ENCODE assay signal across 14 cellular contexts in the genomic region with DNA sequence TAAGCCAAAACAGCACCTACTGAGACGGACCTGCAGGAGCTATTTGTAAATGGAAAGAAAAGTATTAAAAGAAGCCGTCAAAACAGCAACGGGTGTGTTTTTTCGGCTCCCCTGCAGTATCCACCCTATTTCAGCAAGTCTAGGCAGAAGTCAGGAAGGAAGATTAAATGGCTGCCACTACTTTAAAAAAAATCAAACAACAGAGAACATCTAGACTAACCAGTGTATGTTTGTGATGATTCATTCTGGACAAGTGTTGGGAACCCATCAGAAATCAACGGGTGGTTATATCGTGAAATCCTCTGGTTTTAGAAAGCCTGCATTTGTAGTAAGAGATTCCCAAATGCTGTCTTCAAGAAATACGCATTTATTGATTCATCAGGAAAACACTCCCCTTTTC. TPM values are rescaled to one million over a fixed set of nuclear protein-coding genes. Genes with fewer than 3 reads are reported as not detected.
DNase-seq lines count a peak whose midpoint lies in the region; ATAC-seq and TF ChIP-seq lines count a peak whose summit lies in the region.
"Had no signal": no experiment of that assay in that cellular context is flagged by ENCODE, and none has a peak within 500 bp of the region (broad histone marks: within the 10 kb centered on the region; RNA-seq: fewer than 3 reads in every experiment).

No MANE protein-coding gene starts in this region.

- no peaks in the 10 kb centered on the region for H4K20me1 ChIP-seq in HCT116 (ENCODE audit: insufficient read depth)

- H2AFZ ChIP-seq in ACC112 (ENCODE audit: low read length, unreplicated experiment) (peak overlapping the region; percentile 20), HCT116 (ENCODE audit: low read depth, low read length, poor library complexity, severe bottlenecking) (peak overlapping the region; percentile 93)

- peak overlapping the region; percentile 88 for H3K27ac ChIP-seq in ACC112 (ENCODE audit: low read depth, low read length)
- H3K27ac ChIP-seq in HCT116 (ENCODE audit: low read depth, low read length), result peak overlapping the region; percentile 60
- H3K27ac ChIP-seq in iPS-20b (ENCODE audit: low read length), result peak overlapping the region; percentile 16

- no peaks in the 10 kb centered on the region for H3K27me3 Mint-ChIP-seq in WTC11 (ENCODE audit: low read depth)
- no peaks in the 10 kb centered on the region for H3K27me3 Mint-ChIP-seq in activated naive CD4-positive, alpha-beta T cell treated with anti-CD3 and anti-CD28 coated beads, Interleukin-2, amount 10 ng/mL, durations not matched to agents 7 days and 5 days
- H3K27me3 Mint-ChIP-seq: activated CD4-positive, alpha-beta T cell treated with anti-CD3 and anti-CD28 coated beads, Interleukin-2, amount 10 ng/mL, durations not matched to agents 24 days and 14 days; naive thymus-derived CD8-positive, alpha-beta T cell had no signal

- peaks cover 60% of the 10 kb centered on the region for H3K4me1 Mint-ChIP-seq in WTC11
- H3K4me1 Mint-ChIP-seq in activated naive CD4-positive, alpha-beta T cell treated with anti-CD3 and anti-CD28 coated beads, Interleukin-2, amount 10 ng/mL, durations not matched to agents 7 days and 5 days, result peaks cover 50% of the 10 kb centered on the region

- H3K9me3 Mint-ChIP-seq in WTC11, result peaks cover 7% of the 10 kb centered on the region
- no peaks in the 10 kb centered on the region for H3K9me3 Mint-ChIP-seq in activated naive CD4-positive, alpha-beta T cell treated with anti-CD3 and anti-CD28 coated beads, Interleukin-2, amount 10 ng/mL, durations not matched to agents 7 days and 5 days
- H3K9me3 Mint-ChIP-seq: activated CD4-positive, alpha-beta T cell treated with anti-CD3 and anti-CD28 coated beads, Interleukin-2, amount 10 ng/mL, durations not matched to agents 24 days and 14 days; naive thymus-derived CD8-positive, alpha-beta T cell had no signal

- H3K4me1 ChIP-seq in ACC112 (ENCODE audit: control insufficient read depth, insufficient read depth, low read length, unreplicated experiment) (peaks cover 62% of the 10 kb centered on the region), HCT116 (ENCODE audit: control insufficient read depth in 1 of 2, insufficient read depth in 2 of 2, low read length in 2 of 2) (peaks cover 29 to 71% of the 10 kb centered on the region in 2 experiments), iPS-20b (ENCODE audit: insufficient read depth, low read length) (peaks cover 29% of the 10 kb centered on the region; the same call in 1 of the 2 replicates)

- H3K4me2 ChIP-seq in HCT116 (ENCODE audit: low read length), result peak overlapping the region; percentile 62

- no peaks in the 10 kb centered on the region for H3K9me2 ChIP-seq in HCT116 (ENCODE audit: insufficient read depth)

- peak overlapping the region; percentile 42 for H3K9ac ChIP-seq in HCT116 (ENCODE audit: low read length)
- peak overlapping the region; percentile 16; the same call in 1 of the 2 replicates for H3K9ac ChIP-seq in iPS-20b (ENCODE audit: low read depth, low read length)

- ATAC-seq in HCT116 (peak; percentile 42), WTC11 (no peak), GM21825 (IDR thresholded peaks at IDR 0.05; ENCODE audit: unreplicated experiment) (no peak), HG02642 (IDR thresholded peaks at IDR 0.05; ENCODE audit: poor library complexity, unreplicated experiment) (no peak)
- ATAC-seq: naive thymus-derived CD8-positive, alpha-beta T cell had no signal

- RAD21 ChIA-PET in HCT116 (lab: Charles Lee; ENCODE audit: low non-redundant PET in 1 of 2, low total read pairs in 2 of 2, uncharacterized antibody in 2 of 2, unreplicated experiment in 2 of 2), result no interaction called here

- DNase-seq in HCT116 (ENCODE audit: low read depth, low spot score) (no peak), WTC11 (ENCODE audit: low spot score) (no peak), GM19240 (ENCODE audit: insufficient read length, low spot score) (no peak)
- DNase-seq in activated naive CD4-positive, alpha-beta T cell treated with anti-CD3 and anti-CD28 coated beads, Interleukin-2, amount 10 ng/mL, durations not matched to agents 7 days and 5 days, result no peak
- DNase-seq: activated CD4-positive, alpha-beta T cell treated with anti-CD3 and anti-CD28 coated beads, Interleukin-2, amount 10 ng/mL, durations not matched to agents 24 days and 14 days; activated naive CD4-positive, alpha-beta T cell; foreskin fibroblast; kidney glomerular epithelial cell; naive thymus-derived CD8-positive, alpha-beta T cell; NCI-H69 had no signal

- intact Hi-C loops in HCT116 (cut with micrococcal nuclease), result loop anchor here (5.0 kb wide), 1 partner anchor 71 kb away; no protein-coding TSS in a partner anchor

- no peaks in the 10 kb centered on the region for H3K79me2 ChIP-seq in ACC112 (ENCODE audit: control insufficient read depth, insufficient read depth, low read length, unreplicated experiment)
- H3K79me2 ChIP-seq in HCT116 (ENCODE audit: insufficient read depth, low read length), result peaks cover 3% of the 10 kb centered on the region; the same call in 1 of the 2 replicates

- peak overlapping the region; percentile 43 for H3K27ac Mint-ChIP-seq in WTC11
- H3K27ac Mint-ChIP-seq in activated naive CD4-positive, alpha-beta T cell treated with anti-CD3 and anti-CD28 coated beads, Interleukin-2, amount 10 ng/mL, durations not matched to agents 7 days and 5 days, result no peak overlapping the region

- H3K4me3 ChIP-seq in ACC112 (ENCODE audit: low read depth, low read length) (no peak overlapping the region), HCT116 (replicated peaks in 1 of 2; ENCODE audit: low read depth in 1 of 2, low read length in 2 of 2) (peak overlapping the region; percentile 12 to 47; a peak in 3 of 4 replicates), iPS-20b (ENCODE audit: low read length) (peak overlapping the region; percentile 12; the same call in 1 of the 2 replicates)

- H3K36me3 Mint-ChIP-seq in WTC11, result peaks cover 8% of the 10 kb centered on the region
- peaks cover 6% of the 10 kb centered on the region for H3K36me3 Mint-ChIP-seq in activated naive CD4-positive, alpha-beta T cell treated with anti-CD3 and anti-CD28 coated beads, Interleukin-2, amount 10 ng/mL, durations not matched to agents 7 days and 5 days
- H3K36me3 Mint-ChIP-seq: naive thymus-derived CD8-positive, alpha-beta T cell had no signal

- CTCF ChIA-PET in HCT116 (lab: Charles Lee), result no interaction called here
- CTCF ChIA-PET in WTC11 (lab: Charles Lee), result interaction anchor here (1.0 kb wide), 1 partner anchor 23 kb away, joined by 3 read pairs; no protein-coding TSS in a partner anchor
- CTCF ChIA-PET in activated naive CD4-positive, alpha-beta T cell treated with anti-CD3 and anti-CD28 coated beads, Interleukin-2, amount 10 ng/mL, durations not matched to agents 7 days and 5 days (lab: Charles Lee), result no interaction called here

- H3K9me3 ChIP-seq in HCT116 (ENCODE audit: control insufficient read depth in 1 of 2, insufficient read depth in 1 of 2, low read depth in 1 of 2, low read length in 2 of 2) (no peaks in the 10 kb centered on the region), iPS-20b (ENCODE audit: insufficient read depth, low read depth, low read length) (no peaks in the 10 kb centered on the region)

- TF ChIP-seq POLR2A in HCT116 (IDR thresholded peaks at IDR 0.05; ENCODE audit: borderline replicate concordance, extremely low read depth, insufficient read depth, insufficient read length), result no peak

- peaks cover 5% of the 10 kb centered on the region; the same call in 1 of the 2 replicates for H3K36me3 ChIP-seq in ACC112 (ENCODE audit: insufficient read depth, low read length)
- peaks cover 3 to 4% of the 10 kb centered on the region in 2 experiments; a peak in 3 of 4 replicates for H3K36me3 ChIP-seq in HCT116 (ENCODE audit: control insufficient read depth in 1 of 2, insufficient read depth in 2 of 2, low read length in 2 of 2)
- peaks cover 9% of the 10 kb centered on the region for H3K36me3 ChIP-seq in iPS-20b (ENCODE audit: insufficient read depth, low read depth, low read length)

- no peak for TF ChIP-seq RAD21 in HCT116 (IDR thresholded peaks at IDR 0.05; ENCODE audit: low read depth)

- H3K4me3 Mint-ChIP-seq in WTC11, result no peak overlapping the region; the same call in 1 of the 2 replicates
- H3K4me3 Mint-ChIP-seq in activated naive CD4-positive, alpha-beta T cell treated with anti-CD3 and anti-CD28 coated beads, Interleukin-2, amount 10 ng/mL, durations not matched to agents 7 days and 5 days, result no peak overlapping the region
- H3K4me3 Mint-ChIP-seq: activated CD4-positive, alpha-beta T cell treated with anti-CD3 and anti-CD28 coated beads, Interleukin-2, amount 10 ng/mL, durations not matched to agents 24 days and 14 days; naive thymus-derived CD8-positive, alpha-beta T cell had no signal

- TF ChIP-seq CTCF in HCT116 (IDR thresholded peaks at IDR 0.05 in 2 of 3, conservative IDR thresholded peaks at IDR 0.05 in 1 of 3; ENCODE audit: borderline replicate concordance in 1 of 3, insufficient read depth in 1 of 3, low read depth in 2 of 3, low read length in 2 of 3) (no peak), WTC11 (IDR thresholded peaks at IDR 0.05) (no peak)

- no peaks in the 10 kb centered on the region for H3K27me3 ChIP-seq in ACC112 (ENCODE audit: insufficient read depth, low read length)
- H3K27me3 ChIP-seq in HCT116 (ENCODE audit: insufficient read depth, low read length), result no peaks in the 10 kb centered on the region
- no peaks in the 10 kb centered on the region for H3K27me3 ChIP-seq in iPS-20b (ENCODE audit: insufficient read depth, low read length)

- POLR2A ChIA-PET in HCT116 (lab: Charles Lee), result interaction anchor here (2.1 kb wide), 1 partner anchor 9 kb away, joined by 16 read pairs; the partner anchor contains the start of gene PMAIP1
- POLR2A ChIA-PET in WTC11 (lab: Charles Lee), result no interaction called here

- BruUV-seq in HCT116 (replicated peaks; lab: Mats Ljungman, UMichigan), result no TSS peak

TF ChIP-seq in WTC11, 78 proteins besides CTCF, POLR2A, EP300 and RAD21 (continues in another document):
- TF ChIP-seq IRF2 (CRISPR knock-in tag; IDR thresholded peaks at IDR 0.05; ENCODE audit: borderline replicate concordance, low read depth) (no peak), ETV6 (CRISPR knock-in tag; IDR thresholded peaks at IDR 0.05) (no peak), JUN (CRISPR knock-in tag; IDR thresholded peaks at IDR 0.05) (no peak), SMAD3 (CRISPR knock-in tag; IDR thresholded peaks at IDR 0.05; ENCODE audit: borderline replicate concordance) (no peak), ZNF138 (CRISPR knock-in tag; conservative IDR thresholded peaks at IDR 0.05) (no peak), TEAD4 (CRISPR knock-in tag; IDR thresholded peaks at IDR 0.05) (no peak)
- TF ChIP-seq, protein P1, sequence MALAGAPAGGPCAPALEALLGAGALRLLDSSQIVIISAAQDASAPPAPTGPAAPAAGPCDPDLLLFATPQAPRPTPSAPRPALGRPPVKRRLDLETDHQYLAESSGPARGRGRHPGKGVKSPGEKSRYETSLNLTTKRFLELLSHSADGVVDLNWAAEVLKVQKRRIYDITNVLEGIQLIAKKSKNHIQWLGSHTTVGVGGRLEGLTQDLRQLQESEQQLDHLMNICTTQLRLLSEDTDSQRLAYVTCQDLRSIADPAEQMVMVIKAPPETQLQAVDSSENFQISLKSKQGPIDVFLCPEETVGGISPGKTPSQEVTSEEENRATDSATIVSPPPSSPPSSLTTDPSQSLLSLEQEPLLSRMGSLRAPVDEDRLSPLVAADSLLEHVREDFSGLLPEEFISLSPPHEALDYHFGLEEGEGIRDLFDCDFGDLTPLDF (CRISPR knock-in tag; IDR thresholded peaks at IDR 0.05), result no peak

RNA-seq across cellular contexts. Expression of gene PMAIP1, which starts 9.0 kb away (rescaled TPM):
- total RNA-seq in HCT116 (2021; ENCODE audit: unreplicated experiment) (66.7 TPM), WTC11 (2021) (152 to 162 TPM (median 161 TPM) in 3 replicates)
- 29.9 and 33.4 TPM in 2 replicates for polyA plus RNA-seq in HCT116 (2012)

Comparison
In these comparisons a context has a peak if more than half of its experiments do, and no peak if none do; other contexts are left out.
1. H3K27ac ChIP-seq: peak in every context shown above with its lines; median percentile 88 in ACC112; 60 in HCT116; 16 in iPS-20b.